ENCODE assay signal across 8 cellular contexts in the genomic region with DNA sequence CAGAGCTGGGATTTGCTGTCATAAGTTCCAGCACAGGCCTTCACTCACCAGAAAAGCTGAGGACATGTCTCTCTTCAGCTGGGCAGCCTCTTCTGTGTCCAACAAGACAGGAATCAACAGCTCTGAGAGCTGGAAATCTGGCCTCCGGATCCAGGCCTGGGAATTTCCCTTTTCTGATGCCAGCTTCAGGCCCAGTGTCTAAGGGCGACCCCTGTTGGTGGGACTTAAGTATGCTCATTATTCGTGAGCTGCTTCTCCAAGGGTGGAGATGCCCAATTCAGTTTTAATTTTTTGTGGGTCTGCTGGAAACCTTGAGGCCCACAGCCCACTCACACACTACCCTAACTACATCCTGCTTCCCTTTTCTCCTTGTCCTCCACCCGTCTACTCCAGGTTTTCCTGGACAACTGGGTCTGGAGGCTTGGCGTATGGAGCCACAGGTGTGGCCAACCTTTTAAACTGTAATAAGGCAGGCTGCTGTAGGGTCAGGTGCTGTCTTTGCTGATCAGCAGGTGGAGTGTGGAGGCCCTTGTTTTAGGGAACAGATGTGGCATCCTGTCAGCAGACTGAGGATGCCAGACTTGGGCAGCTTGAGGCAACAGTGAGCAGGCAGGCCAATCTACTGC. TPM values are rescaled to one million over a fixed set of nuclear protein-coding genes. Genes with fewer than 3 reads are reported as not detected.
DNase-seq lines count a peak whose midpoint lies in the region; ATAC-seq lines count a peak whose summit lies in the region.

No MANE protein-coding gene starts in this region.

- DNase-seq in NCI-H1417 (lab: John Stamatoyannopoulos, UW) (peak; percentile 68 to 89 (median 75)), NCI-H1417 treated with DMSO at 0.1 percent for 48 hours (lab: John Stamatoyannopoulos, UW) (no peak), NCI-H2107 treated with DMSO at 0.1 percent for 48 hours (lab: John Stamatoyannopoulos, UW; ENCODE audit: unreplicated experiment) (peak; percentile 2), cerebellum (ENCODE audit: low spot score) (peak; percentile 75), left colon (peak; percentile 71 to 80)
- DNase-seq in activated CD4-positive, CD25-positive, alpha-beta regulatory T cell treated with anti-CD3 and anti-CD28 coated beads, Interleukin-2, amount 50 U/mL, for 72 hours = peak; percentile 63
- DNase-seq in stimulated activated CD4-positive, alpha-beta T cell treated with anti-CD3 and anti-CD28 coated beads, Interleukin-4, amount 100 ng/mL, for 24 hours = peak; percentile 74

- intact Hi-C loops in left colon (cut with DNase I, micrococcal nuclease) = loop anchor here in 1 of 2 donors (5.0 kb wide), 2 partner anchors 209 to 319 kb away; no protein-coding TSS in a partner anchor

- ATAC-seq in left colon = peak; percentile 48
- ATAC-seq in HG03342 (IDR thresholded peaks at IDR 0.05; ENCODE audit: unreplicated experiment) = no peak

RNA-seq across cellular contexts. Expression of gene CEMIP, which starts 2.6 kb away (rescaled TPM):
- total RNA-seq in cerebellum = 7.1 TPM
- total RNA-seq in left colon = 1 to 10 TPM; 1.1 to 1.7 TPM
